ENCODE assay signal across 23 cellular contexts in genomic region chr5:93741136-93741811, GRCh38. TPM values are rescaled to one million over a fixed set of nuclear protein-coding genes. Genes with fewer than 3 reads are reported as not detected.
DNase-seq lines count a peak whose midpoint lies in the region; ATAC-seq, FAIRE-seq and TF ChIP-seq lines count a peak whose summit lies in the region.
"Had no signal": no experiment of that assay in that cellular context is flagged by ENCODE, and none has a peak within 500 bp of the region (broad histone marks: within the 10 kb centered on the region; RNA-seq: fewer than 3 reads in every experiment).

Gene POU5F2, minus strand, starts transcription at chr5:93741600. Its CDS starts 37 bp downstream, at chr5:93741563.

- TF ChIP-seq POLR2A in HCT116 (IDR thresholded peaks at IDR 0.05; ENCODE audit: borderline replicate concordance, extremely low read depth, insufficient read depth, insufficient read length) (no peak), H1 (IDR thresholded peaks at IDR 0.05; ENCODE audit: control extremely low read depth in 1 of 2, low read depth in 2 of 2, low read length in 2 of 2) (no peak)

- H2AFZ ChIP-seq in DND-41 (ENCODE audit: low read depth, low read length) (no peak within 1 kb of the TSS), HCT116 (ENCODE audit: low read depth, low read length, poor library complexity, severe bottlenecking) (no peak within 1 kb of the TSS), H1 (ENCODE audit: low read length) (no peak within 1 kb of the TSS), trophoblast cell (ENCODE audit: insufficient read depth, low read length, poor library complexity) (no peak within 1 kb of the TSS)

- WGBS in H1 (ENCODE audit: extremely low coverage in 1 of 2, insufficient coverage in 1 of 2, insufficient read length in 1 of 2, insufficient replicate concordance in 2 of 2, low coverage in 1 of 2, low lambda C conversion rate in 2 of 2, missing lambda C conversion rate in 1 of 2), 2 experiments: 86% methylated on average over 26 of the region's 29 CpGs; no CpG with 5 or more reads in 1 of the 2 experiments
- no CpG with 5 or more reads among the region's 29 CpGs for WGBS in trophoblast cell (ENCODE audit: extremely low coverage, insufficient coverage, insufficient read length)

- H3K23me2 ChIP-seq in H1 (ENCODE audit: low read depth, low read length): no peaks in the 10 kb centered on the region

- no peak within 1 kb of the TSS for H4K91ac ChIP-seq in H1 (replicated peaks; ENCODE audit: insufficient read length, low read length)
- H4K91ac ChIP-seq in trophoblast cell (ENCODE audit: low read depth, low read length): no peak within 1 kb of the TSS

- H3K56ac ChIP-seq in H1 (replicated peaks; ENCODE audit: insufficient read length, low read depth, low read length): no peak within 1 kb of the TSS

- H2BK120ac ChIP-seq in H1 (replicated peaks; ENCODE audit: low read depth, low read length) (no peak within 1 kb of the TSS), trophoblast cell (ENCODE audit: insufficient read depth, low read length, poor library complexity) (no peak within 1 kb of the TSS)

- TF ChIP-seq RAD21 in HCT116 (IDR thresholded peaks at IDR 0.05; ENCODE audit: low read depth) (no peak), H1 (IDR thresholded peaks at IDR 0.05 in 1 of 2, conservative IDR thresholded peaks at IDR 0.05 in 1 of 2; ENCODE audit: low read depth in 2 of 2, low read length in 2 of 2) (peak; percentile 36 to 56)

- H3K14ac ChIP-seq in H1 (ENCODE audit: insufficient read length) (no peak within 1 kb of the TSS), trophoblast cell (ENCODE audit: low read length) (no peak within 1 kb of the TSS)

- H3K23ac ChIP-seq in H1 (ENCODE audit: insufficient read length): no peak within 1 kb of the TSS
- H3K23ac ChIP-seq in trophoblast cell (ENCODE audit: low read length): no peak within 1 kb of the TSS

- H3K9me2 ChIP-seq in HCT116 (ENCODE audit: insufficient read depth): no peaks in the 10 kb centered on the region

- no peak within 1 kb of the TSS for H2BK20ac ChIP-seq in H1 (ENCODE audit: low read length)

- H3K27me3 ChIP-seq in DND-41 (ENCODE audit: insufficient read depth, low read length, poor library complexity) (no peaks in the 10 kb centered on the region), HCT116 (ENCODE audit: insufficient read depth, low read length) (no peaks in the 10 kb centered on the region), H1 (replicated peaks in 1 of 4; ENCODE audit: control insufficient read depth in 3 of 4, extremely low read depth in 1 of 4, insufficient read depth in 3 of 4, low read length in 3 of 4) (no peaks in the 10 kb centered on the region), trophoblast cell (ENCODE audit: insufficient read depth, low read length) (no peaks in the 10 kb centered on the region)
- H3K27me3 ChIP-seq: cardiac muscle cell had no signal

- no peaks in the 10 kb centered on the region for H3K79me1 ChIP-seq in H1 (ENCODE audit: low read depth, low read length)
- no peaks in the 10 kb centered on the region for H3K79me1 ChIP-seq in trophoblast cell (ENCODE audit: low read length)

- DNase-seq in DND-41 (no peak), HCT116 (ENCODE audit: low read depth, low spot score) (no peak), H1 (ENCODE audit: low read depth in 1 of 2, low spot score in 2 of 2) (peak in 1 of 2 experiments; percentile 83), trophoblast cell (peak; percentile 1 to 5), kidney (no peak)
- DNase-seq in NK-92 treated with Interleukin-12 subunit alpha and Interleukin-12 subunit beta, amount 100 ng/mL, for 24 hours (lab: John Stamatoyannopoulos, UW): no peak
- DNase-seq: activated CD4-positive, CD25-positive, alpha-beta regulatory T cell treated with anti-CD3 and anti-CD28 coated beads, Interleukin-2, amount 50 U/mL, for 72 hours; activated CD8-positive, alpha-beta T cell treated with anti-CD3 and anti-CD28 coated beads for 36 hours; activated naive CD4-positive, alpha-beta T cell; activated T-cell treated with anti-CD3 and anti-CD28 coated beads, Interleukin-2, amount 50 U/mL, for 1 hour; amniotic stem cell; CD8-positive, alpha-beta T cell; GF-D8; left ventricle myocardium superior; NCI-H2107; NCI-H510A treated with DMSO at 0.1 percent for 48 hours; RPMI8226; stimulated activated CD8-positive, alpha-beta memory T cell treated with anti-CD3 and anti-CD28 coated beads, Interleukin-4, amount 100 ng/mL, for 48 hours had no signal

- ATAC-seq in DND-41 (ENCODE audit: insufficient read depth, low read depth): no peak
- peak; percentile 32; the same call in 1 of the 2 replicates for ATAC-seq in HCT116
- no peak for ATAC-seq in HG03439 (IDR thresholded peaks at IDR 0.05; ENCODE audit: unreplicated experiment)
- ATAC-seq: activated CD8-positive, alpha-beta T cell treated with anti-CD3 and anti-CD28 coated beads for 36 hours; CD8-positive, alpha-beta T cell; GM12878; left ventricle myocardium superior; sciatic nerve had no signal

- no peak within 1 kb of the TSS for H2BK15ac ChIP-seq in H1 (ENCODE audit: low read length)

- no TSS peak for BruUV-seq in HCT116 (replicated peaks; lab: Mats Ljungman, UMichigan)

- no peaks in the 10 kb centered on the region for H3K9me3 ChIP-seq in DND-41 (ENCODE audit: insufficient read depth, low read length, severe bottlenecking)
- no peaks in the 10 kb centered on the region for H3K9me3 ChIP-seq in HCT116 (ENCODE audit: control insufficient read depth in 1 of 2, insufficient read depth in 1 of 2, low read depth in 1 of 2, low read length in 2 of 2)
- no peaks in the 10 kb centered on the region for H3K9me3 ChIP-seq in H1 (ENCODE audit: insufficient read depth in 2 of 2, low read depth in 1 of 2, low read length in 1 of 2)
- H3K9me3 ChIP-seq in trophoblast cell (ENCODE audit: insufficient read depth, low read depth, low read length): no peaks in the 10 kb centered on the region
- no peaks in the 10 kb centered on the region for H3K9me3 ChIP-seq in kidney (ENCODE audit: control insufficient read depth in 1 of 2, low read length in 2 of 2)

- intact Hi-C loops in HCT116 (cut with micrococcal nuclease) (no loop called here), kidney (cut with DNase I) (no loop called here)

- H3K4me1 ChIP-seq in DND-41 (ENCODE audit: insufficient read depth, low read length): no peaks in the 10 kb centered on the region
- H3K4me1 ChIP-seq in HCT116 (ENCODE audit: control insufficient read depth in 1 of 2, insufficient read depth in 2 of 2, low read length in 2 of 2): no peaks in the 10 kb centered on the region
- no peaks in the 10 kb centered on the region for H3K4me1 ChIP-seq in H1 (replicated peaks in 1 of 4; ENCODE audit: control insufficient read depth in 3 of 4, insufficient read depth in 4 of 4, low read length in 3 of 4)
- no peaks in the 10 kb centered on the region for H3K4me1 ChIP-seq in trophoblast cell (ENCODE audit: control insufficient read depth in 1 of 2, insufficient read depth in 2 of 2, low read length in 2 of 2)
- H3K4me1 ChIP-seq in kidney (ENCODE audit: control insufficient read depth in 1 of 2, insufficient read depth in 1 of 2, low read depth in 1 of 2, low read length in 2 of 2): no peaks in the 10 kb centered on the region

- no peak for TF ChIP-seq EP300 in H1 (IDR thresholded peaks at IDR 0.05; ENCODE audit: borderline replicate concordance in 1 of 2, low read depth in 2 of 2, low read length in 2 of 2)

- no peak within 1 kb of the TSS for H3K9ac ChIP-seq in DND-41 (ENCODE audit: low read depth, low read length)
- no peak within 1 kb of the TSS for H3K9ac ChIP-seq in HCT116 (ENCODE audit: low read length)
- H3K9ac ChIP-seq in H1 (replicated peaks in 1 of 4; ENCODE audit: extremely low read depth in 1 of 4, low read depth in 3 of 4, low read length in 3 of 4): no peak within 1 kb of the TSS
- H3K9ac ChIP-seq in trophoblast cell (ENCODE audit: low read length): peak within 1 kb of the TSS; percentile 49
- H3K9ac ChIP-seq in kidney (ENCODE audit: low read length in 2 of 2): no peak within 1 kb of the TSS

- CTCF ChIA-PET in HCT116 (lab: Charles Lee): no interaction called here
- CTCF ChIA-PET in H1 (lab: Charles Lee; ENCODE audit: partially characterized antibody): interaction anchor here (0.5 to 2.2 kb wide), 10 partner anchors 9 to 599 kb away, joined by 3 to 11 read pairs (median 4); no protein-coding TSS in a partner anchor

- H3K4ac ChIP-seq in H1 (replicated peaks; ENCODE audit: insufficient read length, low read depth, low read length): no peak within 1 kb of the TSS
- H3K4ac ChIP-seq in trophoblast cell (ENCODE audit: low read depth, low read length): no peak within 1 kb of the TSS

- H3K18ac ChIP-seq in H1 (ENCODE audit: extremely low read depth, low read length) (no peak within 1 kb of the TSS), trophoblast cell (ENCODE audit: low read length) (no peak within 1 kb of the TSS)

- H4K20me1 ChIP-seq in DND-41 (ENCODE audit: insufficient read depth, low read length) (no peaks in the 10 kb centered on the region), HCT116 (ENCODE audit: insufficient read depth) (no peaks in the 10 kb centered on the region), H1 (replicated peaks in 1 of 2; ENCODE audit: control insufficient read depth in 1 of 2, insufficient read depth in 2 of 2, low read length in 2 of 2) (no peaks in the 10 kb centered on the region)

- no peak within 1 kb of the TSS for H3K4me2 ChIP-seq in DND-41 (ENCODE audit: insufficient read depth, low read length)
- no peak within 1 kb of the TSS for H3K4me2 ChIP-seq in HCT116 (ENCODE audit: low read length)
- no peak within 1 kb of the TSS for H3K4me2 ChIP-seq in H1 (ENCODE audit: insufficient read depth in 1 of 2, low read depth in 2 of 2, low read length in 2 of 2)
- no peak within 1 kb of the TSS for H3K4me2 ChIP-seq in trophoblast cell (ENCODE audit: low read length)

- H3K79me2 ChIP-seq in DND-41 (ENCODE audit: insufficient read depth, low read length) (no peaks in the 10 kb centered on the region), HCT116 (ENCODE audit: insufficient read depth, low read length) (no peaks in the 10 kb centered on the region), H1 (ENCODE audit: control insufficient read depth in 1 of 2, insufficient read depth in 2 of 2, low read length in 2 of 2) (no peaks in the 10 kb centered on the region), trophoblast cell (ENCODE audit: control insufficient read depth, insufficient read depth, low read length, poor library complexity) (no peaks in the 10 kb centered on the region)

- TF ChIP-seq CTCF in DND-41 (IDR thresholded peaks at IDR 0.05; ENCODE audit: borderline replicate concordance, extremely low read depth, low read length, poor library complexity, severe bottlenecking) (peak; percentile 25), HCT116 (IDR thresholded peaks at IDR 0.05 in 2 of 3, conservative IDR thresholded peaks at IDR 0.05 in 1 of 3; ENCODE audit: borderline replicate concordance in 1 of 3, insufficient read depth in 1 of 3, low read depth in 2 of 3, low read length in 2 of 3) (peak in 2 of 3 experiments; percentile 31 to 38; a peak in 2 of 6 replicates), H1 (IDR thresholded peaks at IDR 0.05; ENCODE audit: control extremely low read depth in 1 of 3, insufficient read depth in 1 of 3, low read depth in 1 of 3, low read length in 3 of 3) (peak; percentile 36 to 62 (median 61)), kidney (IDR thresholded peaks at IDR 0.05; ENCODE audit: borderline replicate concordance, extremely low read depth, insufficient read depth) (no peak)

- H2BK5ac ChIP-seq in H1 (ENCODE audit: low read depth, low read length) (no peak within 1 kb of the TSS), trophoblast cell (ENCODE audit: low read depth, low read length, poor library complexity) (no peak within 1 kb of the TSS)

- RAD21 ChIA-PET in HCT116 (lab: Charles Lee; ENCODE audit: low non-redundant PET in 1 of 2, low total read pairs in 2 of 2, uncharacterized antibody in 2 of 2, unreplicated experiment in 2 of 2): no interaction called here

- no peak within 1 kb of the TSS for H3K4me3 ChIP-seq in DND-41 (ENCODE audit: low read depth in 1 of 2, low read length in 2 of 2)
- H3K4me3 ChIP-seq in HCT116 (replicated peaks in 1 of 2; ENCODE audit: low read depth in 1 of 2, low read length in 2 of 2): no peak within 1 kb of the TSS
- H3K4me3 ChIP-seq in H1 (ENCODE audit: extremely low read depth in 1 of 4, insufficient read depth in 2 of 4, low read depth in 3 of 4, low read length in 4 of 4): no peak within 1 kb of the TSS
- H3K4me3 ChIP-seq in trophoblast cell (ENCODE audit: low read depth, low read length): no peak within 1 kb of the TSS
- H3K4me3 ChIP-seq in kidney (ENCODE audit: low read length in 2 of 2): no peak within 1 kb of the TSS
- H3K4me3 ChIP-seq: cardiac muscle cell, GM12878 had no signal

- no peak within 1 kb of the TSS for H3K27ac ChIP-seq in DND-41 (ENCODE audit: low read length)
- no peak within 1 kb of the TSS for H3K27ac ChIP-seq in HCT116 (ENCODE audit: low read depth, low read length)
- H3K27ac ChIP-seq in H1 (ENCODE audit: low read depth, low read length): no peak within 1 kb of the TSS
- H3K27ac ChIP-seq in trophoblast cell (ENCODE audit: low read depth, low read length): no peak within 1 kb of the TSS
- H3K27ac ChIP-seq in kidney (ENCODE audit: low read depth in 2 of 2, low read length in 2 of 2): no peak within 1 kb of the TSS
- H3K27ac ChIP-seq: cardiac muscle cell had no signal

- H3K36me3 ChIP-seq in DND-41 (ENCODE audit: insufficient read depth, low read length): no peaks in the 10 kb centered on the region; the same call in 1 of the 2 replicates
- no peaks in the 10 kb centered on the region for H3K36me3 ChIP-seq in HCT116 (ENCODE audit: control insufficient read depth in 1 of 2, insufficient read depth in 2 of 2, low read length in 2 of 2)
- no peaks in the 10 kb centered on the region for H3K36me3 ChIP-seq in H1 (ENCODE audit: control insufficient read depth in 2 of 4, insufficient read depth in 4 of 4, low read length in 3 of 4)
- H3K36me3 ChIP-seq in trophoblast cell (ENCODE audit: control insufficient read depth in 1 of 2, insufficient read depth in 2 of 2, low read length in 2 of 2): no peaks in the 10 kb centered on the region
- no peaks in the 10 kb centered on the region for H3K36me3 ChIP-seq in kidney (ENCODE audit: control insufficient read depth in 1 of 2, insufficient read depth in 2 of 2, low read length in 2 of 2)
- H3K36me3 ChIP-seq: cardiac muscle cell had no signal

- FAIRE-seq in H1 (lab: Jason Lieb, UNC) (no peak), kidney (lab: Jason Lieb, UNC) (no peak)
- FAIRE-seq: GM12878, urothelium cell line had no signal

- H4K8ac ChIP-seq in H1 (ENCODE audit: extremely low read depth, insufficient read depth, low read length) (no peak within 1 kb of the TSS), trophoblast cell (ENCODE audit: low read depth, low read length) (no peak within 1 kb of the TSS)

- no peak within 1 kb of the TSS for H4K5ac ChIP-seq in H1 (ENCODE audit: insufficient read length, low read depth, low read length)

- H2BK12ac ChIP-seq in H1 (ENCODE audit: low read depth, low read length): no peak within 1 kb of the TSS
- H2BK12ac ChIP-seq in trophoblast cell (ENCODE audit: low read length): no peak within 1 kb of the TSS

- H4K12ac ChIP-seq in trophoblast cell (ENCODE audit: low read depth, low read length): no peak within 1 kb of the TSS

- POLR2A ChIA-PET in HCT116 (lab: Charles Lee): no interaction called here
- POLR2A ChIA-PET in H1 (lab: Charles Lee; ENCODE audit: partially characterized antibody): no interaction called here

- H2AK5ac ChIP-seq in H1 (ENCODE audit: low read depth, low read length): no peak within 1 kb of the TSS
- no peak within 1 kb of the TSS for H2AK5ac ChIP-seq in trophoblast cell (ENCODE audit: low read length)

RNA-seq across cellular contexts. Expression of gene POU5F2, which starts in this region (rescaled TPM):
- 0.44 TPM for total RNA-seq in HCT116 (2021; ENCODE audit: unreplicated experiment)
- under 0.01 and 0.01 TPM in 2 replicates for polyA plus RNA-seq in HCT116 (2012)
- total RNA-seq in H1 (2021; fragmentation: NEBNext Ultra II Directional; extraction: Animal tissue kit (Norgen Biotek cat#: 25700)): 0.06 TPM in 2 replicates
- polyA plus RNA-seq in H1 (2011; rRNA removed): 0.03 and 0.08 TPM in 2 replicates
- 0.01 TPM for polyA plus RNA-seq in H1 (2011; cell fraction: cytosol; rRNA removed)
- polyA plus RNA-seq in H1 (2011; cell fraction: nucleus; rRNA removed): 0.26 TPM
- 0.01 TPM in 1 of 4 replicates, not detected in the others for polyA plus RNA-seq in H1 (2012, experiment 1 of 2)
- not detected for polyA plus RNA-seq in H1 (2012, experiment 2 of 2)
- under 0.01 TPM for polyA plus RNA-seq in H1 (2013, experiment 1 of 2)
- not detected for polyA plus RNA-seq in H1 (2013, experiment 2 of 2)
- polyA minus RNA-seq in H1 (2011; rRNA and poly(A)+ RNA removed): 1.4 and 1.5 TPM in 2 replicates
- polyA minus RNA-seq in H1 (2011; cell fraction: cytosol; rRNA and poly(A)+ RNA removed): 0.22 TPM
- 8.2 TPM for polyA minus RNA-seq in H1 (2011; cell fraction: nucleus; rRNA and poly(A)+ RNA removed)
- not detected in 2 replicates for polyA plus RNA-seq in trophoblast cell (2013)
- 1.8 TPM for total RNA-seq in kidney
- polyA plus RNA-seq in kidney (ENCODE audit: insufficient read depth, low read depth, low replicate concordance): not detected

Comparison
In these comparisons a context has a peak if more than half of its experiments do, and no peak if none do; other contexts are left out.
1. Peak in ATAC-seq in HCT116; RNA of the gene not detected or under 1 TPM.
2. DNase-seq: peak in trophoblast cell (2 of 2); none in DND-41 (single experiment), HCT116 (single experiment), kidney (single experiment) and NK-92 treated with Interleukin-12 subunit alpha and Interleukin-12 subunit beta, amount 100 ng/mL, for 24 hours (single experiment).